24 cellular contexts compared by ENCODE assay signal in the genomic region with DNA sequence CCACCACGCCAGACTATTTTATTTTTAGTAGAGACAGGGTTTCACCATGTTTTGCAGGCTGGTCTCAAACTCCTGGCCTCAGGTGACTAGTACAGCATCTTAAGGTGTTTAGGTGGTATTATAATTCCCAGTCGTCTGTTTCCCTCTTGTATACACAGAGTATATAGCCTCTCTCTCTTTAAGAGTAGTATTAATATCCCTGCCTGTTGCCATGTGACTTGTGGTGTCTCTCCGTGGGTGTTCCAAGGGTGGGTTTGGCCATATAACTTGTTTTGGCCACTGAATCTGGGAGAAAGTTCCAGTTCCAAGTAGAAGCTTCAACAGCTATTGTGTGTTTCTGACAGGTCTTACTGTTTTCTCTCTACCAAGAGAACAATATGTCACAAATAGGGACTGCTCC.
"Had no signal": no experiment of that assay in that cellular context is flagged by ENCODE, and none has a peak within 500 bp of the region (broad histone marks: within the 10 kb centered on the region; RNA-seq: fewer than 3 reads in every experiment).

No MANE protein-coding gene starts in this region.

- H3K27me3 ChIP-seq: brain microvascular endothelial cell, gastroesophageal sphincter, heart left ventricle, neural progenitor cell, spleen, suprapubic skin, upper lobe of left lung had no signal

- H3K27me3 Mint-ChIP-seq: activated T-cell treated with anti-CD3 and anti-CD28 coated beads, Interleukin-2, amount 50 U/mL, for 24 hours; central memory CD8-positive, alpha-beta T cell had no signal

- H3K4me2 ChIP-seq: neural progenitor cell had no signal

- H3K9ac ChIP-seq: neural progenitor cell, parathyroid adenoma had no signal

- H3K4me3 Mint-ChIP-seq: activated CD8-positive, alpha-beta T cell treated with anti-CD3 and anti-CD28 coated beads, Interleukin-2, amount 10 ng/mL, durations not matched to agents 7 days and 5 days; activated naive CD4-positive, alpha-beta T cell treated with anti-CD3 and anti-CD28 coated beads for 36 hours; activated T-cell treated with anti-CD3 and anti-CD28 coated beads, Interleukin-2, amount 50 U/mL, for 24 hours; neural progenitor cell; T-helper 2 cell treated with Interferon-gamma antibody and Interleukin-4, amounts not matched to agents 5 μg/mL and 100 μg/mL, for 36 hours had no signal

- H3K27ac ChIP-seq: brain microvascular endothelial cell, gastroesophageal sphincter, neural progenitor cell, parathyroid adenoma, SK-N-MC, suprapubic skin had no signal

- H3K4me3 ChIP-seq: gastroesophageal sphincter, heart left ventricle, neural progenitor cell, SK-N-MC, spleen, suprapubic skin, upper lobe of left lung had no signal

- ATAC-seq: activated CD8-positive, alpha-beta T cell treated with anti-CD3 and anti-CD28 coated beads, Interleukin-2, amount 10 ng/mL, durations not matched to agents 7 days and 5 days; esophagus mucosa; gastroesophageal sphincter had no signal

- H3K27ac Mint-ChIP-seq: activated CD8-positive, alpha-beta T cell treated with anti-CD3 and anti-CD28 coated beads, Interleukin-2, amount 10 ng/mL, durations not matched to agents 7 days and 5 days; activated naive CD4-positive, alpha-beta T cell treated with anti-CD3 and anti-CD28 coated beads for 36 hours; activated T-cell treated with anti-CD3 and anti-CD28 coated beads, Interleukin-2, amount 50 U/mL, for 24 hours; activated T-helper 2 cell treated with anti-CD3 and anti-CD28 coated beads, Interferon-gamma antibody, Interleukin-2, Interleukin-4, amounts not matched to agents 10 μg/mL and 5 μg/mL and 100 μg/mL, durations not matched to agents 14 hours and 24 hours and 36 hours; neural progenitor cell; T-helper 2 cell treated with Interferon-gamma antibody and Interleukin-4, amounts not matched to agents 5 μg/mL and 100 μg/mL, for 36 hours had no signal

- H3K4me1 ChIP-seq: neural progenitor cell, parathyroid adenoma had no signal

- H3K9me3 Mint-ChIP-seq: activated naive CD4-positive, alpha-beta T cell treated with anti-CD3 and anti-CD28 coated beads for 36 hours; activated T-cell treated with anti-CD3 and anti-CD28 coated beads, Interleukin-2, amount 50 U/mL, for 24 hours; activated T-helper 2 cell treated with anti-CD3 and anti-CD28 coated beads, Interferon-gamma antibody, Interleukin-2, Interleukin-4, amounts not matched to agents 10 μg/mL and 5 μg/mL and 100 μg/mL, durations not matched to agents 14 hours and 24 hours and 36 hours; central memory CD8-positive, alpha-beta T cell; T-helper 2 cell treated with Interferon-gamma antibody and Interleukin-4, amounts not matched to agents 5 μg/mL and 100 μg/mL, for 36 hours had no signal

- H2AFZ ChIP-seq: neural progenitor cell, parathyroid adenoma had no signal

- DNase-seq: activated CD4-positive, alpha-beta T cell treated with anti-CD3 and anti-CD28 coated beads for 48 hours; activated CD4-positive, CD25-positive, alpha-beta regulatory T cell; activated CD8-positive, alpha-beta T cell treated with anti-CD3 and anti-CD28 coated beads, Interleukin-2, amount 10 ng/mL, durations not matched to agents 7 days and 5 days; activated naive CD4-positive, alpha-beta T cell treated with anti-CD3 and anti-CD28 coated beads for 36 hours; activated T-cell treated with anti-CD3 and anti-CD28 coated beads, Interleukin-2, amount 50 U/mL, for 24 hours; aorta; effector CD4-positive, alpha-beta T cell; heart left ventricle; kidney; mammary epithelial cell; spleen; stimulated activated CD4-positive, alpha-beta T cell treated with anti-CD3 and anti-CD28 coated beads, Interleukin-4, amount 100 ng/mL, for 4 hours; stimulated activated naive CD4-positive, alpha-beta T cell; upper lobe of left lung had no signal

- H3K36me3 ChIP-seq: brain microvascular endothelial cell, gastroesophageal sphincter, heart left ventricle, neural progenitor cell, suprapubic skin, upper lobe of left lung had no signal

- H3K9me3 ChIP-seq: gastroesophageal sphincter, heart left ventricle, spleen, suprapubic skin, upper lobe of left lung had no signal

- H3K4me1 Mint-ChIP-seq: neural progenitor cell had no signal
